18 cellular contexts compared by ENCODE assay signal in genomic region chr7:155209478-155209864, GRCh38.
DNase-seq lines count a peak whose midpoint lies in the region; ATAC-seq and TF ChIP-seq lines count a peak whose summit lies in the region.
"Had no signal": no experiment of that assay in that cellular context is flagged by ENCODE, and none has a peak within 500 bp of the region (broad histone marks: within the 10 kb centered on the region; RNA-seq: fewer than 3 reads in every experiment).

No MANE protein-coding gene starts in this region.

- H3K9me3 ChIP-seq in HCT116 (ENCODE audit: control insufficient read depth in 1 of 2, insufficient read depth in 1 of 2, low read depth in 1 of 2, low read length in 2 of 2) (no peaks in the 10 kb centered on the region), lung (ENCODE audit: control insufficient read depth in 2 of 2, insufficient read depth in 1 of 2, low read length in 1 of 2) (no peaks in the 10 kb centered on the region), stomach (no peaks in the 10 kb centered on the region), body of pancreas (no peaks in the 10 kb centered on the region)
- H3K9me3 ChIP-seq: colonic mucosa, SK-N-SH had no signal

- no peak for TF ChIP-seq CTCF in HCT116 (IDR thresholded peaks at IDR 0.05 in 2 of 3, conservative IDR thresholded peaks at IDR 0.05 in 1 of 3; ENCODE audit: borderline replicate concordance in 1 of 3, insufficient read depth in 1 of 3, low read depth in 2 of 3, low read length in 2 of 3)
- no peak for TF ChIP-seq CTCF in activated B cell treated with CpG ODN at 0.5 μM for 24 hours (IDR thresholded peaks at IDR 0.05)
- no peak for TF ChIP-seq CTCF in lung (IDR thresholded peaks at IDR 0.05; ENCODE audit: control extremely low read depth, extremely low read depth)
- TF ChIP-seq CTCF in stomach (IDR thresholded peaks at IDR 0.05) = no peak
- no peak for TF ChIP-seq CTCF in body of pancreas (IDR thresholded peaks at IDR 0.05)

- H3K27ac Mint-ChIP-seq in activated B cell treated with CpG ODN at 0.5 μM for 24 hours = peak overlapping the region; percentile 6
- H3K27ac Mint-ChIP-seq: activated naive CD4-positive, alpha-beta T cell treated with anti-CD3 and anti-CD28 coated beads, Interleukin-2, amount 10 ng/mL, durations not matched to agents 7 days and 5 days had no signal

- intact Hi-C loops in HCT116 (cut with micrococcal nuclease) = loop anchor here (1.0 to 5.0 kb wide), 2 partner anchors 21 to 207 kb away; partner anchors contain the start of gene PAXIP1
- intact Hi-C loops in activated B cell treated with CpG ODN at 0.5 μM for 24 hours (cut with micrococcal nuclease) = loop anchor here (5.0 kb wide), 2 partner anchors 513 to 1928 kb away; partner anchors contain the start of gene UBE3C
- intact Hi-C loops in stomach (cut with DNase I; ENCODE audit: low total_unique reads) = no loop called here
- intact Hi-C loops in body of pancreas (cut with DNase I) = no loop called here

- RAD21 ChIA-PET in HCT116 (lab: Charles Lee; ENCODE audit: low non-redundant PET in 1 of 2, low total read pairs in 2 of 2, uncharacterized antibody in 2 of 2, unreplicated experiment in 2 of 2) = no interaction called here

- H3K27me3 ChIP-seq in HCT116 (ENCODE audit: insufficient read depth, low read length) (no peaks in the 10 kb centered on the region), lung (ENCODE audit: control insufficient read depth, insufficient read depth) (no peaks in the 10 kb centered on the region), stomach (peaks cover 0 to 51% (median 4%) of the 10 kb centered on the region in 3 donors), body of pancreas (no peaks in the 10 kb centered on the region)
- H3K27me3 ChIP-seq: colonic mucosa had no signal

- 53 to 68% methylated on average over 9 of the region's 9 CpGs for WGBS in lung, 2 donors
- 50 to 59% (median 53%) methylated on average over 9 of the region's 9 CpGs for WGBS in stomach, 5 donors
- 71 to 80% methylated on average over 9 of the region's 9 CpGs for WGBS in body of pancreas, 2 donors

- POLR2A ChIA-PET in HCT116 (lab: Charles Lee) = no interaction called here
- POLR2A ChIA-PET in activated B cell treated with CpG ODN at 0.5 μM for 24 hours (lab: Charles Lee) = interaction anchor here (1.1 kb wide), 1 partner anchor 89 kb away, joined by 4 read pairs; the partner anchor contains the start of gene INSIG1

- peaks cover 2% of the 10 kb centered on the region for H3K36me3 Mint-ChIP-seq in activated B cell treated with CpG ODN at 0.5 μM for 24 hours (ENCODE audit: low read depth)

- no peak for TF ChIP-seq RAD21 in HCT116 (IDR thresholded peaks at IDR 0.05; ENCODE audit: low read depth)

- TF ChIP-seq POLR2A in HCT116 (IDR thresholded peaks at IDR 0.05; ENCODE audit: borderline replicate concordance, extremely low read depth, insufficient read depth, insufficient read length) (no peak), stomach (IDR thresholded peaks at IDR 0.05) (no peak), body of pancreas (IDR thresholded peaks at IDR 0.05) (no peak)

- H3K9me3 Mint-ChIP-seq in activated B cell treated with CpG ODN at 0.5 μM for 24 hours = peaks cover 3% of the 10 kb centered on the region

- BruUV-seq in HCT116 (replicated peaks; lab: Mats Ljungman, UMichigan) = no TSS peak

- H2AFZ ChIP-seq in HCT116 (ENCODE audit: low read depth, low read length, poor library complexity, severe bottlenecking) = no peak overlapping the region

- peaks cover 28% of the 10 kb centered on the region for H3K4me1 Mint-ChIP-seq in activated B cell treated with CpG ODN at 0.5 μM for 24 hours

- no peaks in the 10 kb centered on the region for H3K79me2 ChIP-seq in HCT116 (ENCODE audit: insufficient read depth, low read length)

- DNase-seq in HCT116 (ENCODE audit: low read depth, low spot score) (no peak), activated B cell treated with CpG ODN at 0.5 μM for 24 hours (no peak), lung (ENCODE audit: low spot score) (no peak), stomach (no peak), body of pancreas (no peak), medulla oblongata (ENCODE audit: extremely low spot score) (no peak)
- DNase-seq: activated CD4-positive, alpha-beta T cell treated with anti-CD3 and anti-CD28 coated beads for 36 hours; colonic mucosa; Kasumi-1; NCI-H1105 treated with DMSO at 0.1 percent for 48 hours; NCI-H526 treated with DMSO at 0.1 percent for 48 hours; OCI-M1; SK-N-SH; stimulated activated CD4-positive, alpha-beta T cell treated with anti-CD3 and anti-CD28 coated beads, Interleukin-4, amount 100 ng/mL, for 4 hours had no signal

- peak overlapping the region; percentile 41; the same call in 1 of the 2 replicates for H3K27ac ChIP-seq in HCT116 (ENCODE audit: low read depth, low read length)
- H3K27ac ChIP-seq in lung (ENCODE audit: low read depth in 1 of 2, low read length in 1 of 2) = peak overlapping the region; percentile 5 to 71
- H3K27ac ChIP-seq in stomach = peak overlapping the region; percentile 4 to 62 (median 33)
- H3K27ac ChIP-seq in body of pancreas = peak overlapping the region in 2 of 4 donors; percentile 17 to 21
- H3K27ac ChIP-seq: C4-2B, colonic mucosa had no signal

- TF ChIP-seq EP300 in stomach (IDR thresholded peaks at IDR 0.05) = no peak

- H3K36me3 ChIP-seq in HCT116 (ENCODE audit: control insufficient read depth in 1 of 2, insufficient read depth in 2 of 2, low read length in 2 of 2) (no peaks in the 10 kb centered on the region), lung (ENCODE audit: control insufficient read depth in 2 of 2, insufficient read depth in 2 of 2, low read length in 2 of 2) (no peaks in the 10 kb centered on the region), stomach (no peaks in the 10 kb centered on the region), body of pancreas (replicated peaks in 1 of 2; ENCODE audit: insufficient read depth in 1 of 2, low read depth in 2 of 2) (no peaks in the 10 kb centered on the region)
- H3K36me3 ChIP-seq: colonic mucosa had no signal

- CTCF ChIA-PET in HCT116 (lab: Charles Lee) (no interaction called here), activated B cell treated with CpG ODN at 0.5 μM for 24 hours (lab: Charles Lee) (no interaction called here)

- H3K4me2 ChIP-seq in HCT116 (ENCODE audit: low read length) = peak overlapping the region; percentile 64
- H3K4me2 ChIP-seq: SK-N-SH had no signal

- H3K4me3 ChIP-seq in HCT116 (replicated peaks in 1 of 2; ENCODE audit: low read depth in 1 of 2, low read length in 2 of 2) = peak overlapping the region; percentile 15 to 29; a peak in 3 of 4 replicates
- H3K4me3 ChIP-seq in lung = no peak overlapping the region
- no peak overlapping the region for H3K4me3 ChIP-seq in stomach
- H3K4me3 ChIP-seq in body of pancreas = no peak overlapping the region
- H3K4me3 ChIP-seq: colonic mucosa had no signal

- ATAC-seq in HCT116 (no peak), activated B cell treated with CpG ODN at 0.5 μM for 24 hours (ENCODE audit: low read depth) (no peak), lung (ENCODE audit: insufficient read depth, low FRiP score) (no peak), HG02852 (IDR thresholded peaks at IDR 0.05; ENCODE audit: unreplicated experiment) (no peak), body of pancreas (no peak), HG03521 (IDR thresholded peaks at IDR 0.05; ENCODE audit: unreplicated experiment) (no peak)
- ATAC-seq: activated CD4-positive, alpha-beta T cell treated with anti-CD3 and anti-CD28 coated beads for 36 hours had no signal

- no peaks in the 10 kb centered on the region for H4K20me1 ChIP-seq in HCT116 (ENCODE audit: insufficient read depth)

- peak overlapping the region; percentile 4 for H3K9ac ChIP-seq in HCT116 (ENCODE audit: low read length)
- H3K9ac ChIP-seq: SK-N-SH had no signal

- no peaks in the 10 kb centered on the region for H3K27me3 Mint-ChIP-seq in activated B cell treated with CpG ODN at 0.5 μM for 24 hours

- peaks cover 30 to 53% of the 10 kb centered on the region in 2 experiments for H3K4me1 ChIP-seq in HCT116 (ENCODE audit: control insufficient read depth in 1 of 2, insufficient read depth in 2 of 2, low read length in 2 of 2)
- H3K4me1 ChIP-seq in lung (ENCODE audit: control insufficient read depth in 2 of 2, insufficient read depth in 2 of 2, low read length in 2 of 2) = peaks cover 0 to 18% of the 10 kb centered on the region in 2 donors
- H3K4me1 ChIP-seq in stomach = peaks cover 0 to 15% (median 3%) of the 10 kb centered on the region in 4 donors
- peaks cover 22% of the 10 kb centered on the region for H3K4me1 ChIP-seq in body of pancreas
- H3K4me1 ChIP-seq: colonic mucosa had no signal

- H3K4me3 Mint-ChIP-seq in activated B cell treated with CpG ODN at 0.5 μM for 24 hours = no peak overlapping the region
- H3K4me3 Mint-ChIP-seq: activated CD4-positive, alpha-beta T cell treated with anti-CD3 and anti-CD28 coated beads for 36 hours; activated naive CD4-positive, alpha-beta T cell treated with anti-CD3 and anti-CD28 coated beads, Interleukin-2, amount 10 ng/mL, durations not matched to agents 7 days and 5 days had no signal

- no peaks in the 10 kb centered on the region for H3K9me2 ChIP-seq in HCT116 (ENCODE audit: insufficient read depth)
- H3K9me2 ChIP-seq: SK-N-SH had no signal

TF ChIP-seq in HCT116, 20 proteins besides CTCF, POLR2A, EP300 and RAD21 (continues in another document):
- TF ChIP-seq SP1 (IDR thresholded peaks at IDR 0.05; ENCODE audit: low read depth) (no peak), ATF3 (IDR thresholded peaks at IDR 0.05) (no peak), TCF7L2 (IDR thresholded peaks at IDR 0.05; ENCODE audit: borderline replicate concordance, extremely low read depth, insufficient read depth, insufficient read length) (no peak), EZH2 (IDR thresholded peaks at IDR 0.05) (no peak), EGR1 (IDR thresholded peaks at IDR 0.05; ENCODE audit: low read depth) (no peak), EZH2phosphoT487 (IDR thresholded peaks at IDR 0.05; ENCODE audit: borderline replicate concordance) (no peak), JUND (IDR thresholded peaks at IDR 0.05) (no peak), CEBPB (IDR thresholded peaks at IDR 0.05; ENCODE audit: low read depth) (no peak), FOSL1 (IDR thresholded peaks at IDR 0.05; ENCODE audit: low read depth) (no peak), ZFX (IDR thresholded peaks at IDR 0.05) (no peak), ZNF274 (IDR thresholded peaks at IDR 0.05; ENCODE audit: low read depth, low read length) (no peak), CBX3 (IDR thresholded peaks at IDR 0.05; ENCODE audit: low read depth) (no peak)
- TF ChIP-seq, protein P1, sequence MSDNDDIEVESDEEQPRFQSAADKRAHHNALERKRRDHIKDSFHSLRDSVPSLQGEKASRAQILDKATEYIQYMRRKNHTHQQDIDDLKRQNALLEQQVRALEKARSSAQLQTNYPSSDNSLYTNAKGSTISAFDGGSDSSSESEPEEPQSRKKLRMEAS (IDR thresholded peaks at IDR 0.05) = no peak

Comparison
In these comparisons a context has a peak if more than half of its experiments do, and no peak if none do; other contexts are left out.
1. H3K4me3 ChIP-seq: peak in HCT116 (2 of 2); none in lung (single experiment), stomach (0 of 4) and body of pancreas (0 of 2).
2. intact Hi-C loops: an anchor here in HCT116 (1.0 to 5.0 kb wide) and activated B cell treated with CpG ODN at 0.5 μM for 24 hours (5.0 kb wide); none called in stomach and body of pancreas.